1 cellular context compared by ENCODE assay signal in genomic region chr17:50177983-50178834, GRCh38.
TF ChIP-seq lines count a peak whose summit lies in the region.

No MANE protein-coding gene starts in this region.

TF ChIP-seq in A549, 52 proteins besides CTCF, POLR2A, EP300 and RAD21 (continued from another document):
- TF ChIP-seq ESRRA (IDR thresholded peaks at IDR 0.05; ENCODE audit: borderline replicate concordance, low read length) (no peak), CHD2 (IDR thresholded peaks at IDR 0.05; ENCODE audit: low read length, partially characterized antibody) (peak; percentile 9), SREBF2 (IDR thresholded peaks at IDR 0.05) (no peak), GATA3 (IDR thresholded peaks at IDR 0.05; ENCODE audit: borderline replicate concordance) (peak; percentile 81; the same call in 1 of the 2 replicates), HOXB13 (CRISPR knock-in tag; IDR thresholded peaks at IDR 0.05; ENCODE audit: low read depth) (peak; percentile 30; the same call in 1 of the 2 replicates), TFCP2L1 (CRISPR knock-in tag; IDR thresholded peaks at IDR 0.05) (0 out of 2 replicates have a peak, but pooled peaks have one; percentile 2), PBX3 (IDR thresholded peaks at IDR 0.05) (peak; percentile 90), E2F6 (IDR thresholded peaks at IDR 0.05; ENCODE audit: borderline replicate concordance, low read depth) (peak; percentile 83), ATOH8 (CRISPR knock-in tag; IDR thresholded peaks at IDR 0.05; ENCODE audit: low read depth) (peak; percentile 40), JUN (IDR thresholded peaks at IDR 0.05) (peak; percentile 68 to 77; a peak in 4 of 5 replicates), HOXB5 (CRISPR knock-in tag; IDR thresholded peaks at IDR 0.05) (0 out of 2 replicates have a peak, but pooled peaks have one; percentile 63), SMC3 (IDR thresholded peaks at IDR 0.05) (peak; percentile 69)
- TF ChIP-seq, protein P1, sequence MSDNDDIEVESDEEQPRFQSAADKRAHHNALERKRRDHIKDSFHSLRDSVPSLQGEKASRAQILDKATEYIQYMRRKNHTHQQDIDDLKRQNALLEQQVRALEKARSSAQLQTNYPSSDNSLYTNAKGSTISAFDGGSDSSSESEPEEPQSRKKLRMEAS (IDR thresholded peaks at IDR 0.05) = peak; percentile 99
TF ChIP-seq in A549: peak in this region for 18.
